ENCODE assay signal across 10 cellular contexts in the genomic region with DNA sequence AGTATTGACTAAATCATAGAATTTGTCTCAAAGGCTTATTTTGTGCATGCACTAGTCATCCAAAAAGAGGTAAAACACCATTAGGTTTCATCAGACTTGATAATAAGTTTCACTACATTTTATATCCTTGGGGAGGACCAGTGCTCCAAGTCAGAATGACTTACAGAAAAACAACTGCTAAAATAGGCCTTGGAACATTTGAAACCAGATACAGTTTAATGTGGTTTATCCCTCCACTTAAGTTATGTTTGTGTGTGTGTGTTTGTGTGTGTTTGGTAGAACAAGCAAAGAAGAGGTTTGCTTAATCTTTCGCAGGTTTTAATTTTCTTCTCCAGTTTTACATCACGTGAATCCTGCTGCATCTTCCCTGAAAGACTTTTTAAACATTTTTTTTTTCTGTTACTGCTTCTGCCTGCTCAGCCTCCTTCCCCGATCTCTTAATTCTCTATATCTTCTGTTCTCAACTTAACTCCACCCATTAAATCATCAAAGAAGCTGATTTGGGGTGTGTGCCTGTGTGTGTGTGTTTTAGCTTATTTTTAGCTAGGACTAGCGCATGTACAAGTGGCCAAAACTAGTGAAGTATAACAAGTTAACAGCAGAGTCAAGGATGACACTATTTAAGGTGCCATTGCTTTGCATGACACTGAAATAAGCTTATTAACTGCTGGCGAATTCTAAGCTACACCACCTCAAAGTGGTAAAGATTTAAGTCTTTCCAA.
DNase-seq lines count a peak whose midpoint lies in the region; ATAC-seq, FAIRE-seq and TF ChIP-seq lines count a peak whose summit lies in the region.
"Had no signal": no experiment of that assay in that cellular context is flagged by ENCODE, and none has a peak within 500 bp of the region (broad histone marks: within the 10 kb centered on the region; RNA-seq: fewer than 3 reads in every experiment).

No MANE protein-coding gene starts in this region.

- DNase-seq in stimulated activated naive CD8-positive, alpha-beta T cell treated with anti-CD3 and anti-CD28 coated beads, Interleukin-15, Interleukin-2, amounts not matched to agents 100 U/mL and 50 U/mL, for 24 hours = no peak
- DNase-seq in amniotic epithelial cell (ENCODE audit: low read depth) (peak; percentile 51), D341Med (ENCODE audit: low spot score) (no peak), GF-D8 (lab: John Stamatoyannopoulos, UW) (no peak), left ventricle myocardium superior (no peak), GM12891 (ENCODE audit: insufficient read length, low spot score) (no peak)
- DNase-seq: AML-193, endodermal cell had no signal

- TF ChIP-seq POLR2A in GM12891 (IDR thresholded peaks at IDR 0.05; ENCODE audit: low read depth, low read length) = no peak

- no peaks in the 10 kb centered on the region for H3K27me3 Mint-ChIP-seq in stimulated activated naive CD8-positive, alpha-beta T cell treated with anti-CD3 and anti-CD28 coated beads, Interleukin-15, Interleukin-2, amounts not matched to agents 100 ng/mL and 50 ng/mL, for 24 hours

- H3K27ac Mint-ChIP-seq in stimulated activated naive CD8-positive, alpha-beta T cell treated with anti-CD3 and anti-CD28 coated beads, Interleukin-15, Interleukin-2, amounts not matched to agents 100 ng/mL and 50 ng/mL, for 24 hours = peak overlapping the region; percentile 77
- H3K27ac Mint-ChIP-seq: endodermal cell had no signal

- H3K4me1 Mint-ChIP-seq in stimulated activated naive CD8-positive, alpha-beta T cell treated with anti-CD3 and anti-CD28 coated beads, Interleukin-15, Interleukin-2, amounts not matched to agents 100 ng/mL and 50 ng/mL, for 24 hours (ENCODE audit: low read depth) = peaks cover 11% of the 10 kb centered on the region
- H3K4me1 Mint-ChIP-seq: endodermal cell had no signal

- no peak for ATAC-seq in stimulated activated naive CD8-positive, alpha-beta T cell treated with anti-CD3 and anti-CD28 coated beads, Interleukin-15, Interleukin-2, amounts not matched to agents 100 U/mL and 50 U/mL, for 24 hours
- ATAC-seq in HG03025 (IDR thresholded peaks at IDR 0.05; ENCODE audit: low FRiP score, unreplicated experiment) (peak; percentile 31), left ventricle myocardium superior (no peak)

- H3K4me3 Mint-ChIP-seq in stimulated activated naive CD8-positive, alpha-beta T cell treated with anti-CD3 and anti-CD28 coated beads, Interleukin-15, Interleukin-2, amounts not matched to agents 100 ng/mL and 50 ng/mL, for 24 hours = peak overlapping the region; percentile 28
- H3K4me3 Mint-ChIP-seq: endodermal cell had no signal

- H3K36me3 Mint-ChIP-seq in stimulated activated naive CD8-positive, alpha-beta T cell treated with anti-CD3 and anti-CD28 coated beads, Interleukin-15, Interleukin-2, amounts not matched to agents 100 ng/mL and 50 ng/mL, for 24 hours (ENCODE audit: low read depth) = no peaks in the 10 kb centered on the region

- FAIRE-seq in GM12891 (lab: Jason Lieb, UNC) = no peak

- intact Hi-C loops in left ventricle myocardium superior (cut with micrococcal nuclease) = no loop called here

- H3K9me3 Mint-ChIP-seq in stimulated activated naive CD8-positive, alpha-beta T cell treated with anti-CD3 and anti-CD28 coated beads, Interleukin-15, Interleukin-2, amounts not matched to agents 100 ng/mL and 50 ng/mL, for 24 hours = no peaks in the 10 kb centered on the region
- H3K9me3 Mint-ChIP-seq: endodermal cell had no signal

TF ChIP-seq in GM12891, 5 proteins besides CTCF, POLR2A, EP300 and RAD21:
- TF ChIP-seq POLR2AphosphoS5 (IDR thresholded peaks at IDR 0.05; ENCODE audit: low read depth, low read length) (no peak), PAX5 (IDR thresholded peaks at IDR 0.05; ENCODE audit: insufficient read depth, low read length, severe bottlenecking) (no peak), SPI1 (IDR thresholded peaks at IDR 0.05; ENCODE audit: low read depth, low read length) (no peak), POU2F2 (IDR thresholded peaks at IDR 0.05; ENCODE audit: low read depth, low read length) (no peak), TAF1 (IDR thresholded peaks at IDR 0.05; ENCODE audit: low read depth, low read length) (no peak)
